ENCODE assay signal across 8 cellular contexts in genomic region chr1:9235123-9235513, GRCh38. TPM values are rescaled to one million over a fixed set of nuclear protein-coding genes. Genes with fewer than 3 reads are reported as not detected.
A peak's percentile ranks its signal among the peaks of the same experiment; 100 is the strongest.
DNase-seq lines count a peak whose midpoint lies in the region; TF ChIP-seq lines count a peak whose summit lies in the region.

No MANE protein-coding gene starts in this region.

- peak overlapping the region; percentile 86 for H3K27ac Mint-ChIP-seq in activated naive CD8-positive, alpha-beta T cell treated with anti-CD3 and anti-CD28 coated beads for 36 hours

- peaks cover 31% of the 10 kb centered on the region for H3K79me2 ChIP-seq in Karpas-422 (ENCODE audit: low read length)

- TF ChIP-seq CTCF in 22Rv1 (IDR thresholded peaks at IDR 0.05) (no peak), stomach (IDR thresholded peaks at IDR 0.05) (no peak)

- H3K4me3 ChIP-seq in Karpas-422 (ENCODE audit: low read length) (peak overlapping the region; percentile 79), iPS-20b (ENCODE audit: low read length) (peak overlapping the region; percentile 85), stomach (peak overlapping the region; percentile 48 to 69 (median 57))

- H3K4me2 ChIP-seq in Karpas-422 (ENCODE audit: low read depth, low read length, poor library complexity, severe bottlenecking), result peak overlapping the region; percentile 75

- H4K20me1 ChIP-seq in Karpas-422 (ENCODE audit: insufficient read depth, low read depth, low read length), result no peaks in the 10 kb centered on the region

- H3K27me3 ChIP-seq in Karpas-422 (ENCODE audit: low read length) (no peaks in the 10 kb centered on the region), iPS-20b (ENCODE audit: insufficient read depth, low read length) (no peaks in the 10 kb centered on the region), stomach (no peaks in the 10 kb centered on the region)

- no peak for TF ChIP-seq EP300 in stomach (IDR thresholded peaks at IDR 0.05)

- peaks cover 6% of the 10 kb centered on the region for H3K36me3 Mint-ChIP-seq in activated naive CD8-positive, alpha-beta T cell treated with anti-CD3 and anti-CD28 coated beads for 36 hours

- no peak for TF ChIP-seq POLR2A in stomach (IDR thresholded peaks at IDR 0.05)

- DNase-seq in ELR (ENCODE audit: low read depth) (peak; percentile 74), Karpas-422 (no peak), stomach (peak; percentile 39), NOMO-1 treated with dmso at 0.1 percent for 144 hours (lab: John Stamatoyannopoulos, UW; ENCODE audit: unreplicated experiment) (no peak), hippocampal formation (lab: John Stamatoyannopoulos, UW) (no peak)
- DNase-seq in activated naive CD8-positive, alpha-beta T cell treated with anti-CD3 and anti-CD28 coated beads for 36 hours, result no peak

- peak overlapping the region; percentile 61; the same call in 1 of the 2 replicates for H2AFZ ChIP-seq in Karpas-422 (ENCODE audit: low read length)

- H3K9me3 Mint-ChIP-seq in activated naive CD8-positive, alpha-beta T cell treated with anti-CD3 and anti-CD28 coated beads for 36 hours, result no peaks in the 10 kb centered on the region

- 0 to 3% (median 0%) methylated on average over 14 to 23 of the region's 23 CpGs for WGBS in stomach, 5 donors

- no peaks in the 10 kb centered on the region for H3K27me3 Mint-ChIP-seq in activated naive CD8-positive, alpha-beta T cell treated with anti-CD3 and anti-CD28 coated beads for 36 hours

- peaks cover 46% of the 10 kb centered on the region for H3K4me1 Mint-ChIP-seq in activated naive CD8-positive, alpha-beta T cell treated with anti-CD3 and anti-CD28 coated beads for 36 hours

- H3K9me2 ChIP-seq in Karpas-422 (replicated peaks; ENCODE audit: insufficient read depth, low read length), result no peaks in the 10 kb centered on the region

- H3K4me3 Mint-ChIP-seq in activated naive CD8-positive, alpha-beta T cell treated with anti-CD3 and anti-CD28 coated beads for 36 hours, result peak overlapping the region; percentile 85

- H3K27ac ChIP-seq in 22Rv1, result peak overlapping the region; percentile 54
- peak overlapping the region; percentile 75 for H3K27ac ChIP-seq in Karpas-422 (ENCODE audit: low read length)
- no peak overlapping the region for H3K27ac ChIP-seq in iPS-20b (ENCODE audit: low read length)
- peak overlapping the region; percentile 92 to 99 (median 97) for H3K27ac ChIP-seq in stomach

- H3K4me1 ChIP-seq in Karpas-422 (ENCODE audit: low read length) (peaks cover 17% of the 10 kb centered on the region), iPS-20b (ENCODE audit: insufficient read depth, low read length) (peaks cover 14% of the 10 kb centered on the region; the same call in 1 of the 2 replicates), stomach (peaks cover 58 to 72% (median 62%) of the 10 kb centered on the region in 4 donors)

- no peaks in the 10 kb centered on the region for H3K9me3 ChIP-seq in Karpas-422 (ENCODE audit: low read length)
- no peaks in the 10 kb centered on the region for H3K9me3 ChIP-seq in iPS-20b (ENCODE audit: insufficient read depth, low read depth, low read length)
- H3K9me3 ChIP-seq in stomach, result no peaks in the 10 kb centered on the region

- intact Hi-C loops in stomach (cut with DNase I; ENCODE audit: low total_unique reads), result no loop called here

- H3K9ac ChIP-seq in Karpas-422 (ENCODE audit: low read length) (peak overlapping the region; percentile 94), iPS-20b (ENCODE audit: low read depth, low read length) (peak overlapping the region; percentile 85)

- H3K36me3 ChIP-seq in Karpas-422 (ENCODE audit: insufficient read depth, low read length) (no peaks in the 10 kb centered on the region), iPS-20b (ENCODE audit: insufficient read depth, low read depth, low read length) (no peaks in the 10 kb centered on the region), stomach (peaks cover 0 to 4% (median 0%) of the 10 kb centered on the region in 4 donors)

RNA-seq across cellular contexts. Expression of gene H6PD, which starts 0.5 kb away (rescaled TPM):
- 21.3 and 21.6 TPM in 2 replicates for total RNA-seq in Karpas-422 (2014; rRNA removed; shearing (Covaris generic); ENCODE audit: low replicate concordance)
- 1 to 10 TPM; 5.7 to 5.9 TPM for total RNA-seq in activated naive CD8-positive, alpha-beta T cell treated with anti-CD3 and anti-CD28 coated beads for 36 hours
- 10 to 100 TPM; 17.9 to 54.3 (median 34.9) TPM for total RNA-seq in stomach
- polyA plus RNA-seq in stomach, result 1 to 10 TPM; 3.2 to 9.2 (median 7.5) TPM

RNA-seq across cellular contexts. Expression of gene SPSB1, which starts 57.6 kb away (rescaled TPM):
- total RNA-seq in Karpas-422 (2014; rRNA removed; shearing (Covaris generic); ENCODE audit: low replicate concordance), result not detected in 2 replicates
- under 1 TPM; 0.36 to 0.37 TPM for total RNA-seq in activated naive CD8-positive, alpha-beta T cell treated with anti-CD3 and anti-CD28 coated beads for 36 hours
- 10 to 100 TPM in 4 of 5 donors, 1 to 10 TPM in 1; 2.3 to 28.7 (median 15.1) TPM for total RNA-seq in stomach
- polyA plus RNA-seq in stomach, result 10 to 100 TPM in 2 of 3 donors, 1 to 10 TPM in 1; 9.4 to 26.3 (median 14.7) TPM

Comparison
In these comparisons a context has a peak if more than half of its experiments do, and no peak if none do; other contexts are left out.
1. DNase-seq: peak in ELR (single experiment) and stomach (single experiment); none in Karpas-422 (single experiment), activated naive CD8-positive, alpha-beta T cell treated with anti-CD3 and anti-CD28 coated beads for 36 hours (single experiment), NOMO-1 treated with dmso at 0.1 percent for 144 hours (single experiment) and hippocampal formation (0 of 2).
2. Peak in every context shown above with its lines, with median percentiles within 50 percentile points of each other: H3K4me3 ChIP-seq.